Comparison of ENCODE assay signal across 1 cellular context in the genomic region with DNA sequence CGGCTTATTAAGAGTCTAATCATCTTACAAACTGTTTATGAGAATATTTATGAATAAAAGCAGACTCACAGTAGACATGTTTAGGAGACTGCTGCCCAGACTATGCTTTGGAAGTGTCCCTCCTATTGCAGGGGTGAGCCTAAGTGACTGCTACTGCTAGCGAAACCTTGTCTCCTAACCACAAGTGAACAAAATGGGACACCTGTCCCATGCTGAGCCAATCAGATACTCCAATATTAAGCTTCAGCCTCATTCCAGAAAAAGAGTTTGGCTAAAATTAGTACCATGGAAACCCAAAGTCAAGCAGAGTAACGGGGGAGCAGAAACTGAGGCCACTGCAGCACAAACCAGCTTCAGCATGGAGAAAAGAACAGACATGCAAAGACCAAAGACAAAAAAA.
TF ChIP-seq lines count a peak whose summit lies in the region.

No MANE protein-coding gene starts in this region.

TF ChIP-seq in GM23338, 12 proteins besides CTCF, POLR2A, EP300 and RAD21:
- TF ChIP-seq, protein P1, sequence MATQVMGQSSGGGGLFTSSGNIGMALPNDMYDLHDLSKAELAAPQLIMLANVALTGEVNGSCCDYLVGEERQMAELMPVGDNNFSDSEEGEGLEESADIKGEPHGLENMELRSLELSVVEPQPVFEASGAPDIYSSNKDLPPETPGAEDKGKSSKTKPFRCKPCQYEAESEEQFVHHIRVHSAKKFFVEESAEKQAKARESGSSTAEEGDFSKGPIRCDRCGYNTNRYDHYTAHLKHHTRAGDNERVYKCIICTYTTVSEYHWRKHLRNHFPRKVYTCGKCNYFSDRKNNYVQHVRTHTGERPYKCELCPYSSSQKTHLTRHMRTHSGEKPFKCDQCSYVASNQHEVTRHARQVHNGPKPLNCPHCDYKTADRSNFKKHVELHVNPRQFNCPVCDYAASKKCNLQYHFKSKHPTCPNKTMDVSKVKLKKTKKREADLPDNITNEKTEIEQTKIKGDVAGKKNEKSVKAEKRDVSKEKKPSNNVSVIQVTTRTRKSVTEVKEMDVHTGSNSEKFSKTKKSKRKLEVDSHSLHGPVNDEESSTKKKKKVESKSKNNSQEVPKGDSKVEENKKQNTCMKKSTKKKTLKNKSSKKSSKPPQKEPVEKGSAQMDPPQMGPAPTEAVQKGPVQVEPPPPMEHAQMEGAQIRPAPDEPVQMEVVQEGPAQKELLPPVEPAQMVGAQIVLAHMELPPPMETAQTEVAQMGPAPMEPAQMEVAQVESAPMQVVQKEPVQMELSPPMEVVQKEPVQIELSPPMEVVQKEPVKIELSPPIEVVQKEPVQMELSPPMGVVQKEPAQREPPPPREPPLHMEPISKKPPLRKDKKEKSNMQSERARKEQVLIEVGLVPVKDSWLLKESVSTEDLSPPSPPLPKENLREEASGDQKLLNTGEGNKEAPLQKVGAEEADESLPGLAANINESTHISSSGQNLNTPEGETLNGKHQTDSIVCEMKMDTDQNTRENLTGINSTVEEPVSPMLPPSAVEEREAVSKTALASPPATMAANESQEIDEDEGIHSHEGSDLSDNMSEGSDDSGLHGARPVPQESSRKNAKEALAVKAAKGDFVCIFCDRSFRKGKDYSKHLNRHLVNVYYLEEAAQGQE (IDR thresholded peaks at IDR 0.05; ENCODE audit: unreplicated experiment): no peak
- no peak for TF ChIP-seq EZH2phosphoT487 (IDR thresholded peaks at IDR 0.05; ENCODE audit: unreplicated experiment)
- no peak for TF ChIP-seq EZH2 (IDR thresholded peaks at IDR 0.05; ENCODE audit: low read depth, unreplicated experiment)
- TF ChIP-seq POLR2AphosphoS5 (IDR thresholded peaks at IDR 0.05; ENCODE audit: low read depth): no peak
- TF ChIP-seq ZNF114 (CRISPR knock-in tag; IDR thresholded peaks at IDR 0.05): no peak
